Comparison of ENCODE assay signal across 8 cellular contexts in the genomic region with DNA sequence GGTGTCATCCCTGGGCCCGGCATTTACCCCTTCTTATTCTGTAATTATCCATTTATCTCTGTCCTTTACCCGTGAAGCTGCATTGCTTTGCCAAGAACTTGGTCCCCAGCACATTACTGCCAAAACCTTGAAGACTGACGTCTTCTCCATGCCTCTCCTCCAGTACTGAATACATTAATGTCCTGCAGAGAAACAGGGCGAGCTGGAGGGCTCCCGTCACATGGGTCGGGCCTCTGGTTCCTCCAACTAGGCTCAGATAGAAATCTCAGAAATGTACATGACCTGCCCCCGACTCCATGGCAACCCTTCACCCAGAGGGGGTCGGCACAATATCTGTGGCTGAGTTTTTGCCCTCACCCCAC. TPM values are rescaled to one million over a fixed set of nuclear protein-coding genes. Genes with fewer than 3 reads are reported as not detected.
DNase-seq lines count a peak whose midpoint lies in the region; TF ChIP-seq lines count a peak whose summit lies in the region.

No MANE protein-coding gene starts in this region.

- H3K4me1 Mint-ChIP-seq in CD14-positive monocyte (peaks cover 31% of the 10 kb centered on the region), neural progenitor cell (peaks cover 45% of the 10 kb centered on the region)

- H3K27ac Mint-ChIP-seq in CD14-positive monocyte (peak overlapping the region in 4 of 7 donors; percentile 17 to 69 (median 56)), neural progenitor cell (no peak overlapping the region)

- H3K9me3 ChIP-seq in OCI-LY7 (ENCODE audit: low read length) (peaks cover 7% of the 10 kb centered on the region; the same call in 1 of the 2 replicates), esophagus (ENCODE audit: control insufficient read depth in 2 of 2, insufficient read depth in 1 of 2, low read depth in 1 of 2, low read length in 1 of 2) (no peaks in the 10 kb centered on the region), neural progenitor cell (ENCODE audit: low read depth) (no peaks in the 10 kb centered on the region)

- TF ChIP-seq CTCF in CD14-positive monocyte (IDR thresholded peaks at IDR 0.05) = no peak
- TF ChIP-seq CTCF in OCI-LY7 (conservative IDR thresholded peaks at IDR 0.05; ENCODE audit: low read length) = no peak
- no peak for TF ChIP-seq CTCF in neural progenitor cell (IDR thresholded peaks at IDR 0.05)

- H3K27me3 Mint-ChIP-seq in CD14-positive monocyte (ENCODE audit: low read depth in 3 of 3) (peaks cover 0 to 7% (median 4%) of the 10 kb centered on the region in 3 donors), neural progenitor cell (ENCODE audit: insufficient read depth, low read depth) (peaks cover 16% of the 10 kb centered on the region)

- DNase-seq in CD14-positive monocyte (ENCODE audit: low spot score) (no peak), OCI-LY7 (ENCODE audit: low spot score) (no peak), neural progenitor cell (ENCODE audit: low spot score) (no peak), Ammon's horn (ENCODE audit: low spot score) (no peak), hippocampal formation (lab: John Stamatoyannopoulos, UW) (no peak), NCI-H146 treated with DMSO at 0.1 percent for 48 hours (lab: John Stamatoyannopoulos, UW; ENCODE audit: unreplicated experiment) (no peak)
- no peak for DNase-seq in effector CD4-positive, alpha-beta T cell

- H3K9me2 ChIP-seq in OCI-LY7 (ENCODE audit: insufficient read depth, low read length) = no peaks in the 10 kb centered on the region

- no TSS peak for BruUV-seq in OCI-LY7 (replicated peaks; lab: Mats Ljungman, UMichigan)

- H4K20me1 ChIP-seq in OCI-LY7 (ENCODE audit: insufficient read depth, low read length) (no peaks in the 10 kb centered on the region), neural progenitor cell (ENCODE audit: low read depth) (no peaks in the 10 kb centered on the region)

- H3K36me3 ChIP-seq in OCI-LY7 (ENCODE audit: insufficient read depth, low read length) (peaks cover 62% of the 10 kb centered on the region), esophagus (ENCODE audit: control insufficient read depth in 2 of 2, insufficient read depth in 2 of 2, low read length in 1 of 2) (peaks cover 0 to 14% of the 10 kb centered on the region in 2 donors), neural progenitor cell (peaks cover 3% of the 10 kb centered on the region)

- H3K79me2 ChIP-seq in OCI-LY7 (ENCODE audit: insufficient read depth, low read depth, low read length) (no peaks in the 10 kb centered on the region), neural progenitor cell (ENCODE audit: low read depth) (no peaks in the 10 kb centered on the region)

- H3K4me2 ChIP-seq in OCI-LY7 (ENCODE audit: low read length) = peak overlapping the region; percentile 56; the same call in 1 of the 2 replicates
- H3K4me2 ChIP-seq in neural progenitor cell = peak overlapping the region; percentile 92

- intact Hi-C loops in CD14-positive monocyte (cut with micrococcal nuclease) = no loop called here
- intact Hi-C loops in OCI-LY7 (cut with micrococcal nuclease; ENCODE audit: unreplicated experiment) = no loop called here

- H3K9me3 Mint-ChIP-seq in CD14-positive monocyte (peaks cover 10 to 18% (median 16%) of the 10 kb centered on the region in 7 donors), neural progenitor cell (no peaks in the 10 kb centered on the region)

- CTCF ChIA-PET in OCI-LY7 (lab: Charles Lee; ENCODE audit: unreplicated experiment) = no interaction called here

- no peak overlapping the region for H3K4me3 ChIP-seq in OCI-LY7 (ENCODE audit: low read depth, low read length, poor library complexity, severe bottlenecking)
- H3K4me3 ChIP-seq in esophagus (ENCODE audit: low read depth in 1 of 2, low read length in 2 of 2) = peak overlapping the region; percentile 55 to 59
- peak overlapping the region; percentile 60 for H3K4me3 ChIP-seq in neural progenitor cell

- H3K36me3 Mint-ChIP-seq in CD14-positive monocyte = peaks cover 31 to 50% of the 10 kb centered on the region in 2 donors
- peaks cover 10% of the 10 kb centered on the region for H3K36me3 Mint-ChIP-seq in neural progenitor cell

- H2AFZ ChIP-seq in OCI-LY7 (ENCODE audit: low read length) (no peak overlapping the region), neural progenitor cell (replicated peaks) (peak overlapping the region; percentile 34)

- no peaks in the 10 kb centered on the region for H3K27me3 ChIP-seq in esophagus (ENCODE audit: control insufficient read depth in 1 of 2, insufficient read depth in 2 of 2, low read length in 2 of 2)
- peaks cover 14% of the 10 kb centered on the region for H3K27me3 ChIP-seq in neural progenitor cell

- peaks cover 39% of the 10 kb centered on the region for H3F3A ChIP-seq in neural progenitor cell (ENCODE audit: low read depth)

- 10% methylated on average over 8 of the region's 8 CpGs for WGBS in esophagus, 2 donors

- POLR2A ChIA-PET in OCI-LY7 (lab: Charles Lee) = interaction anchor here (1.0 to 6.8 kb wide), 2 partner anchors 12 to 18 kb away, joined by 3 to 54 read pairs; a partner anchor contains a TSS

- peaks cover 35% of the 10 kb centered on the region for H3K4me1 ChIP-seq in OCI-LY7 (ENCODE audit: insufficient read depth, low read length, poor library complexity, severe bottlenecking)
- peaks cover 0 to 4% of the 10 kb centered on the region in 2 donors for H3K4me1 ChIP-seq in esophagus (ENCODE audit: control insufficient read depth in 2 of 2, insufficient read depth in 2 of 2, low read length in 1 of 2)
- H3K4me1 ChIP-seq in neural progenitor cell = peaks cover 26% of the 10 kb centered on the region

- no peak overlapping the region for H3K9ac ChIP-seq in neural progenitor cell

- H3K4me3 Mint-ChIP-seq in CD14-positive monocyte (peak overlapping the region; percentile 85 to 96), neural progenitor cell (peak overlapping the region; percentile 88)

- H3K27ac ChIP-seq in OCI-LY7 (ENCODE audit: low read depth, low read length, poor library complexity, severe bottlenecking) (no peak overlapping the region), esophagus (ENCODE audit: low read depth in 2 of 2, low read length in 1 of 2) (no peak overlapping the region), neural progenitor cell (no peak overlapping the region)

RNA-seq across cellular contexts. Expression of a gene that starts 0.4 kb away (rescaled TPM):
- polyA plus RNA-seq in CD14-positive monocyte (not detected), esophagus (under 1 TPM; 0.02 to 0.08 TPM)
- total RNA-seq in OCI-LY7 (2014; rRNA removed; shearing (Covaris generic)) = 0.36 and 1.1 TPM in 2 replicates
- total RNA-seq in OCI-LY7 (2022) (2.5 and 2.6 TPM in 2 replicates), neural progenitor cell (ENCODE audit: low replicate concordance) (0.13 and 0.22 TPM in 2 replicates)

RNA-seq across cellular contexts. Expression of a gene that starts 11.7 kb away (rescaled TPM):
- 10 to 100 TPM; 25.6 to 30.1 TPM for polyA plus RNA-seq in CD14-positive monocyte
- 42.4 and 46.3 TPM in 2 replicates for total RNA-seq in OCI-LY7 (2014; rRNA removed; shearing (Covaris generic))
- total RNA-seq in OCI-LY7 (2022) = 74.6 and 86.1 TPM in 2 replicates
- polyA plus RNA-seq in esophagus = 10 to 100 TPM in 1 of 2 donors, 1 to 10 TPM in 1; 6.2 to 13.4 TPM
- 35.0 and 46.3 TPM in 2 replicates for total RNA-seq in neural progenitor cell (ENCODE audit: low replicate concordance)

RNA-seq across cellular contexts. Expression of a gene that starts 12.0 kb away (rescaled TPM):
- polyA plus RNA-seq in CD14-positive monocyte (1 to 10 TPM; 3.3 to 3.6 TPM), esophagus (1 to 10 TPM; 5.5 to 6.2 TPM)
- 21.6 and 25.8 TPM in 2 replicates for total RNA-seq in OCI-LY7 (2014; rRNA removed; shearing (Covaris generic))
- total RNA-seq in OCI-LY7 (2022) (37.0 and 48.1 TPM in 2 replicates), neural progenitor cell (ENCODE audit: low replicate concordance) (31.8 and 48.0 TPM in 2 replicates)
